ENCODE assay signal across 13 cellular contexts in the genomic region with DNA sequence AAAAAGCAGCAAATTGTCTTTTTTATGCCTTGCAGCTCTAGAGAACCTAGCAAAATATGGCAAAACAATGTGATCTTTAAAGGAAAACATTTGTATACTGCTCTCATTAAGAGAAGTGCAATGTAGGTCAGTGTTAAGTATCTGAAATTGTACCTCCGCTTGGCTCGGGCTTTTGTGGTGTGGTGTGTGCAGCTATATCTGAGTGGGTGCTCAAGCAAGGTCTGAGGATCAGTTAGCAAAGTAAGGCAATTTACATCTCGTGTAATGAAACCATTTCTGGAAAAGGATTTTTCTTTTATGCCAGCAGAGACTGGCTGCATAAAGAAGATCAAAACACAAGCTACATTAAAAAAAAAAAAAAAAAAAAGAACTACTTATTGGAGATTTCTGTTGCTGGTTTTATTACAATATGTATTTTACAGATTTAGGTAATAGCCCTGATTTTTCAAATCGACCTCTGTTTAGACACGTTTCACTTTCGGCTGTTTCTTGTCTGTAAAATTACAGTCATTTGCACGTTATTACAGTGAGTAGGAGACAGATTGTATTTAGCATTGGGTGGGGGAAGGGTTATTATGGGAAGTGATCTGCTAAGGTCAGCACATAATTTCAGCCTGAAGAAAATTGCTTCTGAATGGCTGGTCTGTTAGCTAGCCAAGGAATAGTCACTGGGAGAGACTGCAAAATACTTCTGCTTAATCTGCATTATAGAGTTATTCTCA. TPM values are rescaled to one million over a fixed set of nuclear protein-coding genes. Genes with fewer than 3 reads are reported as not detected.
A peak's percentile ranks its signal among the peaks of the same experiment; 100 is the strongest.
DNase-seq lines count a peak whose midpoint lies in the region; ATAC-seq and TF ChIP-seq lines count a peak whose summit lies in the region.
"Had no signal": no experiment of that assay in that cellular context is flagged by ENCODE, and none has a peak within 500 bp of the region (broad histone marks: within the 10 kb centered on the region; RNA-seq: fewer than 3 reads in every experiment).

No MANE protein-coding gene starts in this region.

- peak; percentile 89 for DNase-seq in DMS 273 (lab: John Stamatoyannopoulos, UW; ENCODE audit: unreplicated experiment)
- peak; percentile 54 for DNase-seq in NCI-H1105 (lab: John Stamatoyannopoulos, UW)
- DNase-seq in SK-MEL-5 (ENCODE audit: low read depth, low spot score) = peak; percentile 78
- no peak for DNase-seq in mucosa of descending colon
- no peak for DNase-seq in dermis blood vessel endothelial cell
- DNase-seq in 8988T = no peak
- DNase-seq: activated CD4-positive, alpha-beta memory T cell treated with anti-CD3 and anti-CD28 coated beads, Interleukin-2, amount 10 ng/mL, durations not matched to agents 7 days and 5 days; activated naive CD8-positive, alpha-beta T cell treated with anti-CD3 and anti-CD28 coated beads for 36 hours; effector memory CD8-positive, alpha-beta T cell; ovary; SJCRH30 had no signal

- no peak overlapping the region for H3K4me3 ChIP-seq in mucosa of descending colon
- H3K4me3 ChIP-seq: ovary, SJCRH30 had no signal

- in situ Hi-C loops in SK-MEL-5 (cut with HindIII; ENCODE audit: low pct_unique_long_range_greater_than_20kb, low sequenced_read_pairs) = no loop called here

- TF ChIP-seq POLR2A in GM18505 (IDR thresholded peaks at IDR 0.05; ENCODE audit: borderline replicate concordance, extremely low read depth, insufficient read depth, insufficient read length) = no peak

- no peaks in the 10 kb centered on the region for H3K36me3 ChIP-seq in mucosa of descending colon (ENCODE audit: low read depth)
- H3K36me3 ChIP-seq: ovary, SJCRH30 had no signal

- TF ChIP-seq CTCF in mucosa of descending colon (IDR thresholded peaks at IDR 0.05) = no peak

- ATAC-seq in mucosa of descending colon (peak; percentile 21), GM18505 (IDR thresholded peaks at IDR 0.05; ENCODE audit: unreplicated experiment) (no peak), GM19395 (IDR thresholded peaks at IDR 0.05; ENCODE audit: unreplicated experiment) (no peak)
- ATAC-seq: effector memory CD8-positive, alpha-beta T cell had no signal

- no peaks in the 10 kb centered on the region for H3K9me3 ChIP-seq in mucosa of descending colon
- H3K9me3 ChIP-seq: ovary, SJCRH30 had no signal

- intact Hi-C loops in mucosa of descending colon (cut with DNase I, micrococcal nuclease) = no loop called here

- peaks cover 4% of the 10 kb centered on the region for H3K4me1 ChIP-seq in mucosa of descending colon (ENCODE audit: low read depth)

RNA-seq across cellular contexts. Expression of gene ZNF608, which starts 7.9 kb away (rescaled TPM):
- 10.9 and 11.6 TPM in 2 replicates for total RNA-seq in SK-MEL-5 (2014; rRNA removed; shearing (Covaris generic))
- 7.6 and 12.4 TPM in 2 replicates for polyA plus RNA-seq in SK-MEL-5 (2015; cell fraction: cytosol; rRNA removed)
- 19.6 and 23.4 TPM in 2 replicates for polyA plus RNA-seq in SK-MEL-5 (2015; cell fraction: nucleus; rRNA removed)
- total RNA-seq in mucosa of descending colon (10 to 100 TPM; 19.7 to 32.3 (median 27.2) TPM), dermis blood vessel endothelial cell (14.8 and 15.6 TPM in 2 replicates)
- total RNA-seq: activated CD4-positive, alpha-beta memory T cell treated with anti-CD3 and anti-CD28 coated beads, Interleukin-2, amount 10 ng/mL, durations not matched to agents 7 days and 5 days had no signal

Comparison
In these comparisons a context has a peak if more than half of its experiments do, and no peak if none do; other contexts are left out.
1. DNase-seq: peak in DMS 273 (single experiment), NCI-H1105 (single experiment) and SK-MEL-5 (single experiment); none in mucosa of descending colon (0 of 3), dermis blood vessel endothelial cell (single experiment) and 8988T (single experiment).